1 cellular context compared by ENCODE assay signal in genomic region chr7:22782616-22783232, GRCh38.
A peak's percentile ranks its signal among the peaks of the same experiment; 100 is the strongest.
TF ChIP-seq lines count a peak whose summit lies in the region.

No MANE protein-coding gene starts in this region.

TF ChIP-seq in HepG2, 621 proteins besides CTCF, POLR2A, EP300 and RAD21 (continued from another document):
- no peak for TF ChIP-seq KIAA2018 (CRISPR knock-in tag; IDR thresholded peaks at IDR 0.05; ENCODE audit: borderline replicate concordance)
- no peak for TF ChIP-seq SMAD9 (CRISPR knock-in tag; IDR thresholded peaks at IDR 0.05)
- no peak for TF ChIP-seq SMAD3 (CRISPR knock-in tag; IDR thresholded peaks at IDR 0.05)
- TF ChIP-seq HNF4A (CRISPR knock-in tag; IDR thresholded peaks at IDR 0.05) = peak; percentile 85
- no peak for TF ChIP-seq ZSCAN25 (CRISPR knock-in tag; IDR thresholded peaks at IDR 0.05)
- no peak for TF ChIP-seq HNRNPLL (IDR thresholded peaks at IDR 0.05; ENCODE audit: low read depth, low read length, poor library complexity, severe bottlenecking)
- TF ChIP-seq, protein P1, sequence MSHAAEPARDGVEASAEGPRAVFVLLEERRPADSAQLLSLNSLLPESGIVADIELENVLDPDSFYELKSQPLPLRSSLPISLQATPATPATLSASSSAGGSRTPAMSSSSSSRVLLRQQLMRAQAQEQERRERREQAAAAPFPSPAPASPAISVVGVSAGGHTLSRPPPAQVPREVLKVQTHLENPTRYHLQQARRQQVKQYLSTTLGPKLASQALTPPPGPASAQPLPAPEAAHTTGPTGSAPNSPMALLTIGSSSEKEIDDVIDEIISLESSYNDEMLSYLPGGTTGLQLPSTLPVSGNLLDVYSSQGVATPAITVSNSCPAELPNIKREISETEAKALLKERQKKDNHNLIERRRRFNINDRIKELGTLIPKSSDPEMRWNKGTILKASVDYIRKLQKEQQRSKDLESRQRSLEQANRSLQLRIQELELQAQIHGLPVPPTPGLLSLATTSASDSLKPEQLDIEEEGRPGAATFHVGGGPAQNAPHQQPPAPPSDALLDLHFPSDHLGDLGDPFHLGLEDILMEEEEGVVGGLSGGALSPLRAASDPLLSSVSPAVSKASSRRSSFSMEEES (CRISPR knock-in tag; IDR thresholded peaks at IDR 0.05) = no peak
- TF ChIP-seq STAG1 (CRISPR knock-in tag; IDR thresholded peaks at IDR 0.05) = peak; percentile 54
TF ChIP-seq in HepG2: peak in this region for 13.
